In the genomic region with DNA sequence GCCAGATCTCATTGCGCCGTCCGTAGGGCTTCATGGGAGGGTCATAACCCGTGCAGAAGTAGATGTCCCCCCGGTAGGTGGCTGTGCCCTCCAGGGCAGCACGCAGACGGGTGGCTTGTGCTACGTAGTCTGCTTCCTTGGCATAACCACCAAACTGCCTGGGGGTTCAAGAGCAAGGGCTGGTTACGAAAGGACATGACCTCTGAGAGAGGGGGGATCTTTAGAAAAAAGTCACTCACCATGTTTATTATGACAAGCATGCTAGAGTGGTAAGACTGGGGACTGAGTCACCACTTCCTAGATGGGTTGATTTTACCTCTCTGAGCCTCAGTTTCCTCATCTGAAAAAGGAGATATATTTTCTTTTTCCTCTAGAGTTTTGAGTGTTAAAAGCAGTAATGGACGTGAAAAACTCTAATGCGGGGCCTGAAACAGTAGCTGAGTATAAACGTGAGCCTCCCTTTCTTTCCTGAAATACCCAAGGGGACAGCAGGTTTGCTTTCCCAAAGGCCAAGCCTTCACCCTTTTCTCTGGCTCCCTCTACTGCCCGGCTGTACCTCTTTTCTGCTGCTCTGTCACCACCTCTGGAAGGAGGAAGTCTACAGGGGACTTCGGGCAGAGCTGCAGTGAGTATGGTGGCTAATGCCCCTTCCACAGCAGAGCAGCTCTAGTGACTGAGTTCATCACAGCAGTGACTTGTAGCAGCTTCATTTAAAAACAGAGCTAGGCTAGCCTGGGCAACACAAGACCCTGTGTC, we compare ENCODE assay signal across 8 cellular contexts. TPM values are rescaled to one million over a fixed set of nuclear protein-coding genes. Genes with fewer than 3 reads are reported as not detected.
DNase-seq lines count a peak whose midpoint lies in the region; ATAC-seq and TF ChIP-seq lines count a peak whose summit lies in the region.

No MANE protein-coding gene starts in this region.

- in situ Hi-C loops in GM23248 (cut with MboI): no loop called here
- in situ Hi-C loops in SK-MEL-5 (cut with HindIII; ENCODE audit: low pct_unique_long_range_greater_than_20kb, low sequenced_read_pairs): no loop called here

- H3K4me1 ChIP-seq in A673 (ENCODE audit: insufficient read depth, low read length, poor library complexity, severe bottlenecking) (no peaks in the 10 kb centered on the region), GM23248 (ENCODE audit: insufficient read depth) (peaks cover 39% of the 10 kb centered on the region), subcutaneous abdominal adipose tissue (ENCODE audit: control insufficient read depth in 5 of 5, insufficient read depth in 5 of 5, low read length in 5 of 5) (peaks cover 10 to 37% (median 25%) of the 10 kb centered on the region in 5 donors)

- CTCF ChIA-PET in A673 (lab: Charles Lee): interaction anchor here (0.6 to 1.9 kb wide), 3 partner anchors 10 to 236 kb away, joined by 3 to 5 read pairs (median 3); no protein-coding TSS in a partner anchor

- peak overlapping the region; percentile 47 for H3K4me2 ChIP-seq in GM23248 (ENCODE audit: unreplicated experiment)

- H3K9ac ChIP-seq in GM23248 (peak overlapping the region; percentile 68), subcutaneous abdominal adipose tissue (ENCODE audit: low read length in 5 of 5) (no peak overlapping the region)

- no peaks in the 10 kb centered on the region for H4K20me1 ChIP-seq in GM23248 (ENCODE audit: insufficient read depth)

- H3K27me3 ChIP-seq in A673 (replicated peaks; ENCODE audit: insufficient read depth, low read depth, low read length, poor library complexity) (no peaks in the 10 kb centered on the region), GM23248 (replicated peaks; ENCODE audit: insufficient read depth) (no peaks in the 10 kb centered on the region), subcutaneous abdominal adipose tissue (ENCODE audit: control insufficient read depth in 5 of 5, insufficient read depth in 4 of 5, low read length in 5 of 5) (no peaks in the 10 kb centered on the region)

- H2AFZ ChIP-seq in GM23248: no peak overlapping the region

- BruUV-seq in A673 (replicated peaks; lab: Mats Ljungman, UMichigan): no TSS peak

- H3K27ac ChIP-seq in A673 (ENCODE audit: low read depth, low read length, poor library complexity, severe bottlenecking): no peak overlapping the region
- H3K27ac ChIP-seq in GM23248: peak overlapping the region; percentile 85
- peak overlapping the region; percentile 68 for H3K27ac ChIP-seq in subcutaneous abdominal adipose tissue (ENCODE audit: low read depth, low read length)

- WGBS in GM23248 (ENCODE audit: low coverage in 1 of 2, low lambda C conversion rate in 2 of 2, missing lambda C conversion rate in 2 of 2), 2 experiments: 57 to 59% methylated on average over 14 of the region's 14 CpGs

- peaks cover 7% of the 10 kb centered on the region; the same call in 1 of the 2 replicates for H3K79me2 ChIP-seq in GM23248 (ENCODE audit: insufficient read depth)

- H3K36me3 ChIP-seq in A673 (ENCODE audit: insufficient read depth, low read length, poor library complexity, severe bottlenecking): no peaks in the 10 kb centered on the region
- peaks cover 27% of the 10 kb centered on the region for H3K36me3 ChIP-seq in GM23248 (ENCODE audit: low read depth)
- H3K36me3 ChIP-seq in subcutaneous abdominal adipose tissue (ENCODE audit: control insufficient read depth in 5 of 5, insufficient read depth in 5 of 5, low read length in 5 of 5): peaks cover 26 to 78% (median 52%) of the 10 kb centered on the region in 5 donors

- peak; percentile 43; the same call in 1 of the 2 replicates for TF ChIP-seq CTCF in A673 (conservative IDR thresholded peaks at IDR 0.05; ENCODE audit: low read depth, low read length)
- TF ChIP-seq CTCF in omental fat pad (IDR thresholded peaks at IDR 0.05): no peak

- peaks cover 48% of the 10 kb centered on the region for H3F3A ChIP-seq in GM23248 (ENCODE audit: insufficient read depth)

- POLR2A ChIA-PET in A673 (lab: Charles Lee; ENCODE audit: low non-redundant PET): interaction anchor here (0.6 kb wide), 1 partner anchor 75 kb away, joined by 4 read pairs; no protein-coding TSS in a partner anchor

- no peaks in the 10 kb centered on the region for H3K9me2 ChIP-seq in GM23248 (ENCODE audit: insufficient read depth)

- H3K4me3 ChIP-seq in A673 (ENCODE audit: low read depth, low read length, poor library complexity, severe bottlenecking): no peak overlapping the region
- H3K4me3 ChIP-seq in GM23248: no peak overlapping the region
- no peak overlapping the region for H3K4me3 ChIP-seq in subcutaneous abdominal adipose tissue (ENCODE audit: low read depth in 1 of 5, low read length in 5 of 5)

- intact Hi-C loops in A673 (cut with micrococcal nuclease; ENCODE audit: unreplicated experiment): no loop called here

- no peaks in the 10 kb centered on the region for H3K9me3 ChIP-seq in A673 (ENCODE audit: low read depth, low read length, poor library complexity, severe bottlenecking)
- no peaks in the 10 kb centered on the region for H3K9me3 ChIP-seq in GM23248 (ENCODE audit: low read depth)
- peaks cover 0 to 9% (median 4%) of the 10 kb centered on the region in 5 donors for H3K9me3 ChIP-seq in subcutaneous abdominal adipose tissue (ENCODE audit: control insufficient read depth in 5 of 5, low read length in 5 of 5)

- DNase-seq in A673 (ENCODE audit: low spot score) (peak; percentile 21), GM23248 (peak; percentile 79), SK-MEL-5 (ENCODE audit: low read depth, low spot score) (peak; percentile 80), glomerular visceral epithelial cell (ENCODE audit: extremely low spot score) (peak; percentile 15), omental fat pad (ENCODE audit: low spot score) (no peak)
- DNase-seq in stimulated activated CD4-positive, alpha-beta T cell treated with anti-CD3 and anti-CD28 coated beads, Interleukin-2, amount 100 ng/mL, for 48 hours: no peak

- ATAC-seq in GM18907 (IDR thresholded peaks at IDR 0.05; ENCODE audit: unreplicated experiment) (no peak), omental fat pad (ENCODE audit: low FRiP score) (no peak)

RNA-seq across cellular contexts. Expression of a gene that starts 23.5 kb away (rescaled TPM):
- total RNA-seq in A673 (2021) (not detected in 2 replicates), omental fat pad (not detected)
- not detected in 2 replicates for total RNA-seq in GM23248 (2014; rRNA removed; shearing (Covaris generic))
- not detected in 2 replicates for polyA plus RNA-seq in GM23248 (2016; fragmentation: Nextera tagmentation; extraction: Ambion mirVana)
- not detected in 2 replicates for total RNA-seq in SK-MEL-5 (2014; rRNA removed; shearing (Covaris generic))
- polyA plus RNA-seq in SK-MEL-5 (2015; cell fraction: cytosol; rRNA removed): not detected in 2 replicates
- polyA plus RNA-seq in SK-MEL-5 (2015; cell fraction: nucleus; rRNA removed): not detected in 2 replicates

RNA-seq across cellular contexts. Expression of a gene that starts 24.6 kb away (rescaled TPM):
- total RNA-seq in A673 (2021) (26.7 and 28.1 TPM in 2 replicates), omental fat pad (10 to 100 TPM; 44.5 to 78.0 (median 49.0) TPM)
- 14.5 and 17.4 TPM in 2 replicates for total RNA-seq in GM23248 (2014; rRNA removed; shearing (Covaris generic))
- polyA plus RNA-seq in GM23248 (2016; fragmentation: Nextera tagmentation; extraction: Ambion mirVana): 83.0 and 92.9 TPM in 2 replicates
- total RNA-seq in SK-MEL-5 (2014; rRNA removed; shearing (Covaris generic)): 7.8 and 7.9 TPM in 2 replicates
- 42.1 and 54.0 TPM in 2 replicates for polyA plus RNA-seq in SK-MEL-5 (2015; cell fraction: cytosol; rRNA removed)
- 8.3 and 10.0 TPM in 2 replicates for polyA plus RNA-seq in SK-MEL-5 (2015; cell fraction: nucleus; rRNA removed)

Comparison
In these comparisons a context has a peak if more than half of its experiments do, and no peak if none do; other contexts are left out.
1. DNase-seq: peak in A673 (single experiment), GM23248 (single experiment), SK-MEL-5 (single experiment) and glomerular visceral epithelial cell (single experiment); none in stimulated activated CD4-positive, alpha-beta T cell treated with anti-CD3 and anti-CD28 coated beads, Interleukin-2, amount 100 ng/mL, for 48 hours (0 of 2) and omental fat pad (single experiment).